ENCODE assay signal across 1 cellular context in genomic region chr5:33235304-33235703, GRCh38.
TF ChIP-seq lines count a peak whose summit lies in the region.

No MANE protein-coding gene starts in this region.

TF ChIP-seq in GM12878, 131 proteins besides CTCF, POLR2A, EP300 and RAD21 (continued from another document):
- TF ChIP-seq IRF3 (IDR thresholded peaks at IDR 0.05) (no peak), ASH2L (IDR thresholded peaks at IDR 0.05; ENCODE audit: borderline replicate concordance, low read depth) (no peak), BCL11A (IDR thresholded peaks at IDR 0.05; ENCODE audit: low read depth, low read length) (no peak), KLF5 (IDR thresholded peaks at IDR 0.05; ENCODE audit: partially characterized antibody) (no peak), MEF2B (IDR thresholded peaks at IDR 0.05; ENCODE audit: partially characterized antibody, poor library complexity, severe bottlenecking) (no peak), HDGF (IDR thresholded peaks at IDR 0.05) (no peak), STAT3 (IDR thresholded peaks at IDR 0.05; ENCODE audit: low read depth, low read length) (no peak), SP1 (IDR thresholded peaks at IDR 0.05; ENCODE audit: low read depth, low read length) (no peak), GATAD2B (conservative IDR thresholded peaks at IDR 0.05; ENCODE audit: low read depth) (no peak), ZNF207 (IDR thresholded peaks at IDR 0.05; ENCODE audit: borderline replicate concordance) (no peak), SREBF2 (IDR thresholded peaks at IDR 0.05; ENCODE audit: low read length) (no peak)
